ENCODE assay signal across 13 cellular contexts in genomic region chr22:29044657-29045176, GRCh38. TPM values are rescaled to one million over a fixed set of nuclear protein-coding genes. Genes with fewer than 3 reads are reported as not detected.
DNase-seq lines count a peak whose midpoint lies in the region; TF ChIP-seq lines count a peak whose summit lies in the region.
"Had no signal": no experiment of that assay in that cellular context is flagged by ENCODE, and none has a peak within 500 bp of the region (broad histone marks: within the 10 kb centered on the region; RNA-seq: fewer than 3 reads in every experiment).

No MANE protein-coding gene starts in this region.

- CTCF ChIA-PET in mammary epithelial cell (lab: Charles Lee; ENCODE audit: low non-redundant PET): no interaction called here

- no peaks in the 10 kb centered on the region for H3K27me3 ChIP-seq in mammary epithelial cell (ENCODE audit: insufficient read depth, low read length)
- H3K27me3 ChIP-seq in layer of hippocampus (ENCODE audit: control insufficient read depth, insufficient read depth, low read length): no peaks in the 10 kb centered on the region
- H3K27me3 ChIP-seq in tibial artery: no peaks in the 10 kb centered on the region

- H3K9ac ChIP-seq in mammary epithelial cell (ENCODE audit: insufficient read depth, low read length): no peak overlapping the region

- intact Hi-C loops in mammary epithelial cell (cut with micrococcal nuclease) (no loop called here), tibial artery (cut with DNase I; ENCODE audit: low total_unique reads) (loop anchor here (10.0 kb wide), 1 partner anchor 90 kb away; no protein-coding TSS in a partner anchor)

- H3K4me2 ChIP-seq in mammary epithelial cell (ENCODE audit: insufficient read depth, low read depth, low read length): peak overlapping the region; percentile 13

- H4K20me1 ChIP-seq in mammary epithelial cell (ENCODE audit: insufficient read depth, low read length): no peaks in the 10 kb centered on the region

- 42% methylated on average over 13 of the region's 13 CpGs for WGBS in mammary epithelial cell (ENCODE audit: low coverage, missing lambda C conversion rate)

- BruUV-seq in mammary epithelial cell (replicated peaks; lab: Mats Ljungman, UMichigan): no TSS peak

- H3K4me1 ChIP-seq in mammary epithelial cell (ENCODE audit: insufficient read depth, low read length): peaks cover 30% of the 10 kb centered on the region
- peaks cover 0 to 28% (median 16%) of the 10 kb centered on the region in 4 donors for H3K4me1 ChIP-seq in tibial artery

- H3K9me3 ChIP-seq in mammary epithelial cell (replicated peaks; ENCODE audit: insufficient read depth, low read length) (no peaks in the 10 kb centered on the region), tibial artery (no peaks in the 10 kb centered on the region)

- no peak overlapping the region for H3K27ac ChIP-seq in mammary epithelial cell (ENCODE audit: insufficient read depth, low read depth, low read length)
- H3K27ac ChIP-seq in layer of hippocampus (ENCODE audit: low read depth, low read length): peak overlapping the region; percentile 2
- H3K27ac ChIP-seq in tibial artery: peak overlapping the region; percentile 34 to 58

- peaks cover 4% of the 10 kb centered on the region for H3K79me2 ChIP-seq in mammary epithelial cell (ENCODE audit: insufficient read depth, low read length)

- no peak overlapping the region for H2AFZ ChIP-seq in mammary epithelial cell (ENCODE audit: low read depth, low read length)

- in situ Hi-C loops in mammary epithelial cell (cut with MboI; ENCODE audit: low sequenced_read_pairs in 2 of 2): loop anchor here (25.0 kb wide), 1 partner anchor 432 kb away; no protein-coding TSS in a partner anchor

- DNase-seq in HT1080 (ENCODE audit: low read depth) (peak; percentile 81), mammary epithelial cell (peak; percentile 28), tibial artery (peak in 1 of 2 donors; percentile 37), LoVo (ENCODE audit: low spot score) (no peak), NCI-H774 (lab: John Stamatoyannopoulos, UW) (no peak), HuH-7.5 (ENCODE audit: low spot score) (no peak)
- DNase-seq in central memory CD4-positive, alpha-beta T cell: no peak
- DNase-seq: activated T-cell treated with anti-CD3 and anti-CD28 coated beads for 4 hours; left cardiac atrium; NCI-H446 treated with DMSO at 0.1 percent for 48 hours; stimulated activated naive CD4-positive, alpha-beta T cell; T-helper 1 cell had no signal

- TF ChIP-seq CTCF in mammary epithelial cell (conservative IDR thresholded peaks at IDR 0.05 in 1 of 2, IDR thresholded peaks at IDR 0.05 in 1 of 2; ENCODE audit: extremely low read depth in 1 of 2, insufficient read depth in 1 of 2, low read depth in 1 of 2, low read length in 2 of 2) (no peak), tibial artery (IDR thresholded peaks at IDR 0.05) (no peak)

- dilution Hi-C loops in mammary epithelial cell (cut with HindIII; ENCODE audit: low sequenced_read_pairs): no loop called here

- H3K4me3 ChIP-seq in mammary epithelial cell (replicated peaks in 1 of 3; ENCODE audit: insufficient read depth in 1 of 3, low read depth in 2 of 3, low read length in 3 of 3): no peak overlapping the region
- no peak overlapping the region for H3K4me3 ChIP-seq in tibial artery

- H3K36me3 ChIP-seq in mammary epithelial cell (ENCODE audit: insufficient read depth, low read length): peaks cover 3% of the 10 kb centered on the region
- H3K36me3 ChIP-seq in tibial artery: peaks cover 45 to 66% (median 46%) of the 10 kb centered on the region in 3 donors

RNA-seq across cellular contexts. Expression of gene C22orf31, which starts 16.9 kb away (rescaled TPM):
- not detected in 2 replicates for total RNA-seq in HT1080 (2014; rRNA removed; shearing (Covaris generic))
- not detected in 2 replicates for polyA plus RNA-seq in HT1080 (2015; cell fraction: cytosol; rRNA removed)
- polyA plus RNA-seq in HT1080 (2015; cell fraction: nucleus; rRNA removed): not detected in 2 replicates
- total RNA-seq in mammary epithelial cell: not detected
- not detected for polyA plus RNA-seq in mammary epithelial cell
- polyA minus RNA-seq in mammary epithelial cell: not detected
- total RNA-seq: left cardiac atrium had no signal

RNA-seq across cellular contexts. Expression of gene KREMEN1, which starts 28.1 kb away (rescaled TPM):
- total RNA-seq in HT1080 (2014; rRNA removed; shearing (Covaris generic)): 0.92 and 2.7 TPM in 2 replicates
- 3.3 and 4.3 TPM in 2 replicates for polyA plus RNA-seq in HT1080 (2015; cell fraction: cytosol; rRNA removed)
- polyA plus RNA-seq in HT1080 (2015; cell fraction: nucleus; rRNA removed): 1.9 and 3.5 TPM in 2 replicates
- 10 to 100 TPM; 11.7 to 18.7 TPM for total RNA-seq in mammary epithelial cell
- polyA plus RNA-seq in mammary epithelial cell: 10.5 TPM
- polyA minus RNA-seq in mammary epithelial cell: 25.8 TPM

Comparison
In these comparisons a context has a peak if more than half of its experiments do, and no peak if none do; other contexts are left out.
1. DNase-seq: peak in HT1080 (single experiment) and mammary epithelial cell (single experiment); none in LoVo (single experiment), central memory CD4-positive, alpha-beta T cell (single experiment), NCI-H774 (single experiment) and HuH-7.5 (single experiment).